ENCODE assay signal across 2 cellular contexts in the genomic region with DNA sequence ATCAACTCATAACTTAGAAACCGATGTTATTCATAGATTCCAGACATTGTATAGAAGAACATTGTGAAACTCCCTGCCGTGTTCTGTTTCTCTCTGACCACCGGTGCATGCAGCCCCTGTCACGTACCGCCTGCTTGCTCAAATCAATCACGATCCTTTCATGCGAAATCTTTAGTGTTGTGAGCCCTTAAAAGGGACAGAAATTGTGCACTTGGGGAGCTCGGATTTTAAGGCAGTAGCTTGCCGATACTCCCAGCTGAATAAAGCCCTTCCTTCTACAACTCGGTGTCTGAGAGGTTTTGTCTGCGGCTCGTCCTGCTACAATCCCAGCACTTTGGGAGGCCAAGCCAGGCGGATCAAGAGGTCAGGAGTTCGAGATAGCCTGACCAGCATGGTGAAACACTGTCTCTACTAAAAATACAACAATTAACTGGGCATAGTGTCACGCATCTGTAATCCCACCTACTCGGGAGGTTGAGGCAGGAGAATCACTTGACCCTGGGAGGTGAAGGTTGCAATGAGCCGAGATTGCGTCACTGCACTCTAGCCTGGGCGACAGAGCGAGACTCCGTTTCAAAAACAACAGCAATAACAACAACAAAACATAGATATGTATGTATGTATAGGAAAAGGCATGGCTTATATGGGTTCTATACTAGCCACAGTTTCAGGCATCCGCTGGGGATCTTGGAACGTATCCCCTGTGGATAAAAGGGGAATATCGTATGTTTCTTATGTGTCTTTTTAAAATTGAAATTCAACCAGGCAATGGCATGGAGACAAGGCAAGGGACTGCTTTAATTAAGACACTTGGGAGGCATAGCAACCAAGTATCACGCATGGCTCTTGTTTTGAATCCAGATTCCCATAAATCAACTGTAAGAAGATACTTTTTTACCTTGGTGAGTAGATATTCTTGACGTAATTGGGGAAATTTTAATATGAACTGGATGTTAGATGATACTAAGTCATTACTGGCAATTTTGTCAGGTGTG.
TF ChIP-seq lines count a peak whose summit lies in the region.

No MANE protein-coding gene starts in this region.

TF ChIP-seq in HEK293T, 16 proteins besides CTCF, POLR2A, EP300 and RAD21:
- TF ChIP-seq, protein P1, sequence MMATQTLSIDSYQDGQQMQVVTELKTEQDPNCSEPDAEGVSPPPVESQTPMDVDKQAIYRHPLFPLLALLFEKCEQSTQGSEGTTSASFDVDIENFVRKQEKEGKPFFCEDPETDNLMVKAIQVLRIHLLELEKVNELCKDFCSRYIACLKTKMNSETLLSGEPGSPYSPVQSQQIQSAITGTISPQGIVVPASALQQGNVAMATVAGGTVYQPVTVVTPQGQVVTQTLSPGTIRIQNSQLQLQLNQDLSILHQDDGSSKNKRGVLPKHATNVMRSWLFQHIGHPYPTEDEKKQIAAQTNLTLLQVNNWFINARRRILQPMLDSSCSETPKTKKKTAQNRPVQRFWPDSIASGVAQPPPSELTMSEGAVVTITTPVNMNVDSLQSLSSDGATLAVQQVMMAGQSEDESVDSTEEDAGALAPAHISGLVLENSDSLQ (IDR thresholded peaks at IDR 0.05): 0 out of 2 replicates have a peak, but pooled peaks have one; percentile 9

TF ChIP-seq in GM12878, 131 proteins besides CTCF, POLR2A, EP300 and RAD21:
- peak; percentile 73 for TF ChIP-seq IKZF1 (conservative IDR thresholded peaks at IDR 0.05)
- peak; percentile 77 for TF ChIP-seq DPF2 (IDR thresholded peaks at IDR 0.05)
- 0 out of 2 replicates have a peak, but pooled peaks have one; percentile 45 for TF ChIP-seq FOXK2 (IDR thresholded peaks at IDR 0.05)
- peak; percentile 42; the same call in 1 of the 2 replicates for TF ChIP-seq BACH1 (IDR thresholded peaks at IDR 0.05; ENCODE audit: borderline replicate concordance)
- TF ChIP-seq, protein P2, sequence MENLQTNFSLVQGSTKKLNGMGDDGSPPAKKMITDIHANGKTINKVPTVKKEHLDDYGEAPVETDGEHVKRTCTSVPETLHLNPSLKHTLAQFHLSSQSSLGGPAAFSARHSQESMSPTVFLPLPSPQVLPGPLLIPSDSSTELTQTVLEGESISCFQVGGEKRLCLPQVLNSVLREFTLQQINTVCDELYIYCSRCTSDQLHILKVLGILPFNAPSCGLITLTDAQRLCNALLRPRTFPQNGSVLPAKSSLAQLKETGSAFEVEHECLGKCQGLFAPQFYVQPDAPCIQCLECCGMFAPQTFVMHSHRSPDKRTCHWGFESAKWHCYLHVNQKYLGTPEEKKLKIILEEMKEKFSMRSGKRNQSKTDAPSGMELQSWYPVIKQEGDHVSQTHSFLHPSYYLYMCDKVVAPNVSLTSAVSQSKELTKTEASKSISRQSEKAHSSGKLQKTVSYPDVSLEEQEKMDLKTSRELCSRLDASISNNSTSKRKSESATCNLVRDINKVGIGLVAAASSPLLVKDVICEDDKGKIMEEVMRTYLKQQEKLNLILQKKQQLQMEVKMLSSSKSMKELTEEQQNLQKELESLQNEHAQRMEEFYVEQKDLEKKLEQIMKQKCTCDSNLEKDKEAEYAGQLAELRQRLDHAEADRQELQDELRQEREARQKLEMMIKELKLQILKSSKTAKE (IDR thresholded peaks at IDR 0.05; ENCODE audit: low read depth, poor library complexity, severe bottlenecking): peak; percentile 63
- TF ChIP-seq IKZF2 (IDR thresholded peaks at IDR 0.05): peak; percentile 59 to 66; a peak in 3 of 4 replicates
- peak; percentile 17; the same call in 1 of the 2 replicates for TF ChIP-seq ZNF217 (IDR thresholded peaks at IDR 0.05)
- peak; percentile 17; the same call in 1 of the 2 replicates for TF ChIP-seq BCL11A (IDR thresholded peaks at IDR 0.05; ENCODE audit: low read depth, low read length)
- TF ChIP-seq KLF5 (IDR thresholded peaks at IDR 0.05; ENCODE audit: partially characterized antibody): peak; percentile 70
- TF ChIP-seq, protein P3, sequence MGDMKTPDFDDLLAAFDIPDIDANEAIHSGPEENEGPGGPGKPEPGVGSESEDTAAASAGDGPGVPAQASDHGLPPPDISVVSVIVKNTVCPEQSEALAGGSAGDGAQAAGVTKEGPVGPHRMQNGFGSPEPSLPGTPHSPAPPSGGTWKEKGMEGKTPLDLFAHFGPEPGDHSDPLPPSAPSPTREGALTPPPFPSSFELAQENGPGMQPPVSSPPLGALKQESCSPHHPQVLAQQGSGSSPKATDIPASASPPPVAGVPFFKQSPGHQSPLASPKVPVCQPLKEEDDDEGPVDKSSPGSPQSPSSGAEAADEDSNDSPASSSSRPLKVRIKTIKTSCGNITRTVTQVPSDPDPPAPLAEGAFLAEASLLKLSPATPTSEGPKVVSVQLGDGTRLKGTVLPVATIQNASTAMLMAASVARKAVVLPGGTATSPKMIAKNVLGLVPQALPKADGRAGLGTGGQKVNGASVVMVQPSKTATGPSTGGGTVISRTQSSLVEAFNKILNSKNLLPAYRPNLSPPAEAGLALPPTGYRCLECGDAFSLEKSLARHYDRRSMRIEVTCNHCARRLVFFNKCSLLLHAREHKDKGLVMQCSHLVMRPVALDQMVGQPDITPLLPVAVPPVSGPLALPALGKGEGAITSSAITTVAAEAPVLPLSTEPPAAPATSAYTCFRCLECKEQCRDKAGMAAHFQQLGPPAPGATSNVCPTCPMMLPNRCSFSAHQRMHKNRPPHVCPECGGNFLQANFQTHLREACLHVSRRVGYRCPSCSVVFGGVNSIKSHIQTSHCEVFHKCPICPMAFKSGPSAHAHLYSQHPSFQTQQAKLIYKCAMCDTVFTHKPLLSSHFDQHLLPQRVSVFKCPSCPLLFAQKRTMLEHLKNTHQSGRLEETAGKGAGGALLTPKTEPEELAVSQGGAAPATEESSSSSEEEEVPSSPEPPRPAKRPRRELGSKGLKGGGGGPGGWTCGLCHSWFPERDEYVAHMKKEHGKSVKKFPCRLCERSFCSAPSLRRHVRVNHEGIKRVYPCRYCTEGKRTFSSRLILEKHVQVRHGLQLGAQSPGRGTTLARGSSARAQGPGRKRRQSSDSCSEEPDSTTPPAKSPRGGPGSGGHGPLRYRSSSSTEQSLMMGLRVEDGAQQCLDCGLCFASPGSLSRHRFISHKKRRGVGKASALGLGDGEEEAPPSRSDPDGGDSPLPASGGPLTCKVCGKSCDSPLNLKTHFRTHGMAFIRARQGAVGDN (IDR thresholded peaks at IDR 0.05): peak; percentile 0; the same call in 1 of the 2 replicates
- TF ChIP-seq NBN (IDR thresholded peaks at IDR 0.05): peak; percentile 63; the same call in 1 of the 2 replicates
- peak; percentile 58 for TF ChIP-seq MEF2B (IDR thresholded peaks at IDR 0.05; ENCODE audit: partially characterized antibody, poor library complexity, severe bottlenecking)
- peak; percentile 76 for TF ChIP-seq MTA2 (IDR thresholded peaks at IDR 0.05; ENCODE audit: low read depth)
- TF ChIP-seq, protein P1 (IDR thresholded peaks at IDR 0.05): peak; percentile 73
- TF ChIP-seq PAX5 (IDR thresholded peaks at IDR 0.05; ENCODE audit: borderline replicate concordance, low read depth, low read length): 0 out of 2 replicates have a peak, but pooled peaks have one; percentile 4
- TF ChIP-seq HDGF (IDR thresholded peaks at IDR 0.05): peak; percentile 60; the same call in 1 of the 2 replicates
- peak; percentile 71 for TF ChIP-seq ATF7 (IDR thresholded peaks at IDR 0.05; ENCODE audit: low read depth)
- TF ChIP-seq SMARCA5 (IDR thresholded peaks at IDR 0.05): peak; percentile 62; the same call in 1 of the 2 replicates
- TF ChIP-seq BHLHE40 (IDR thresholded peaks at IDR 0.05; ENCODE audit: borderline replicate concordance in 1 of 2, low read depth in 2 of 2, low read length in 1 of 2): peak in 1 of 2 experiments; percentile 59; a peak in 1 of 4 replicates
- peak; percentile 77; the same call in 1 of the 2 replicates for TF ChIP-seq GATAD2B (conservative IDR thresholded peaks at IDR 0.05; ENCODE audit: low read depth)
- peak; percentile 95 for TF ChIP-seq NR2F1 (conservative IDR thresholded peaks at IDR 0.05)
